ENCODE assay signal across 8 cellular contexts in genomic region chr6:32825966-32826365, GRCh38. TPM values are rescaled to one million over a fixed set of nuclear protein-coding genes. Genes with fewer than 3 reads are reported as not detected.
DNase-seq lines count a peak whose midpoint lies in the region; ATAC-seq, FAIRE-seq and TF ChIP-seq lines count a peak whose summit lies in the region.

No MANE protein-coding gene starts in this region.

- WGBS in body of pancreas, 2 donors: 44 to 51% methylated on average over 2 of the region's 2 CpGs
- 36% methylated on average over 2 of the region's 2 CpGs for WGBS in HepG2 (ENCODE audit: low lambda C conversion rate)

- peak; percentile 50 for TF ChIP-seq CTCF in AG09309 (IDR thresholded peaks at IDR 0.05; ENCODE audit: control insufficient read depth, insufficient read depth, low read depth, low read length, missing control alignments)
- TF ChIP-seq CTCF in body of pancreas (IDR thresholded peaks at IDR 0.05): peak in 6 of 7 experiments; percentile 9 to 61 (median 56)
- peak; percentile 76 for TF ChIP-seq CTCF in HepG2 (CRISPR knock-in tag; IDR thresholded peaks at IDR 0.05)

- no peaks in the 10 kb centered on the region for H3K79me2 ChIP-seq in HepG2 (ENCODE audit: insufficient read depth, low read length)

- peaks cover 29% of the 10 kb centered on the region for H3K4me1 Mint-ChIP-seq in activated T-helper 2 cell treated with anti-CD3 and anti-CD28 coated beads, Interferon-gamma antibody, Interleukin-2, Interleukin-4, amounts not matched to agents 10 μg/mL and 5 μg/mL and 100 μg/mL, durations not matched to agents 14 hours and 24 hours and 36 hours (ENCODE audit: low read depth)

- H2AFZ ChIP-seq in HepG2 (ENCODE audit: low read length): no peak overlapping the region

- no peaks in the 10 kb centered on the region for H3K9me3 ChIP-seq in body of pancreas
- no peaks in the 10 kb centered on the region for H3K9me3 ChIP-seq in HepG2 (ENCODE audit: low read length)

- peaks cover 47% of the 10 kb centered on the region for H3K36me3 Mint-ChIP-seq in activated T-helper 2 cell treated with anti-CD3 and anti-CD28 coated beads, Interferon-gamma antibody, Interleukin-2, Interleukin-4, amounts not matched to agents 10 μg/mL and 5 μg/mL and 100 μg/mL, durations not matched to agents 14 hours and 24 hours and 36 hours (ENCODE audit: low read depth)

- no peaks in the 10 kb centered on the region for H3K27me3 Mint-ChIP-seq in activated T-helper 2 cell treated with anti-CD3 and anti-CD28 coated beads, Interferon-gamma antibody, Interleukin-2, Interleukin-4, amounts not matched to agents 10 μg/mL and 5 μg/mL and 100 μg/mL, durations not matched to agents 14 hours and 24 hours and 36 hours (ENCODE audit: low read depth)

- H3K27me3 ChIP-seq in body of pancreas: no peaks in the 10 kb centered on the region
- H3K27me3 ChIP-seq in HepG2 (ENCODE audit: control insufficient read depth in 1 of 2, insufficient read depth in 2 of 2, low read length in 2 of 2): no peaks in the 10 kb centered on the region

- H3K27ac ChIP-seq in body of pancreas: no peak overlapping the region
- no peak overlapping the region for H3K27ac ChIP-seq in HepG2 (ENCODE audit: extremely low read length, insufficient read depth, low read length)

- TF ChIP-seq EP300 in HepG2 (IDR thresholded peaks at IDR 0.05; ENCODE audit: low read depth in 2 of 2, low read length in 2 of 2) (no peak), HepG2 (CRISPR knock-in tag; IDR thresholded peaks at IDR 0.05; ENCODE audit: borderline replicate concordance) (no peak)

- H3K4me3 Mint-ChIP-seq in activated T-helper 2 cell treated with anti-CD3 and anti-CD28 coated beads, Interferon-gamma antibody, Interleukin-2, Interleukin-4, amounts not matched to agents 10 μg/mL and 5 μg/mL and 100 μg/mL, durations not matched to agents 14 hours and 24 hours and 36 hours (ENCODE audit: low read depth): no peak overlapping the region

- no peak for TF ChIP-seq POLR2A in body of pancreas (IDR thresholded peaks at IDR 0.05)
- TF ChIP-seq POLR2A in HepG2 (IDR thresholded peaks at IDR 0.05; ENCODE audit: insufficient read depth in 1 of 2, low read depth in 2 of 2, low read length in 2 of 2): no peak

- ATAC-seq in body of pancreas (peak; percentile 70), HepG2 (peak; percentile 87), GM18517 (IDR thresholded peaks at IDR 0.05; ENCODE audit: unreplicated experiment) (no peak), GM21786 (IDR thresholded peaks at IDR 0.05; ENCODE audit: unreplicated experiment) (no peak)

- no peak overlapping the region for H3K9ac ChIP-seq in HepG2 (ENCODE audit: insufficient read depth, low read depth, low read length)

- in situ Hi-C loops in HepG2 (cut with HindIII; ENCODE audit: extremely low pct_ligation_motif_present, low pct_unique_long_range_greater_than_20kb): no loop called here

- H4K20me1 ChIP-seq in HepG2 (ENCODE audit: insufficient read depth, low read length): no peaks in the 10 kb centered on the region

- H3K36me3 ChIP-seq in body of pancreas (replicated peaks in 1 of 2; ENCODE audit: insufficient read depth in 1 of 2, low read depth in 2 of 2) (peaks cover 0 to 7% of the 10 kb centered on the region in 2 donors), HepG2 (replicated peaks in 1 of 2; ENCODE audit: control insufficient read depth in 1 of 2, insufficient read depth in 2 of 2, low read length in 2 of 2) (peaks cover 9 to 22% of the 10 kb centered on the region in 2 experiments; a peak in 4 of 5 replicates)

- H3K4me1 ChIP-seq in body of pancreas (peaks cover 6% of the 10 kb centered on the region), HepG2 (ENCODE audit: insufficient read depth, low read length) (no peaks in the 10 kb centered on the region)

- peak; percentile 64 for TF ChIP-seq RAD21 in HepG2 (CRISPR knock-in tag; IDR thresholded peaks at IDR 0.05)

- CTCF ChIA-PET in HepG2 (lab: Yijun Ruan, JAX; ENCODE audit: low intra/inter-chr PET ratio, low total read pairs): interaction anchor here (1.4 to 2.5 kb wide), 2 partner anchors 28 to 42 kb away, joined by 4 to 18 read pairs; partner anchors contain the start of gene TAP1

- DNase-seq in AG09309 (ENCODE audit: low read depth): peak; percentile 57
- peak; percentile 81 for DNase-seq in HCEC 1CT
- peak in 1 of 4 donors; percentile 34 for DNase-seq in body of pancreas
- DNase-seq in HepG2 (ENCODE audit: low spot score): peak; percentile 55
- no peak for DNase-seq in activated T-helper 2 cell treated with anti-CD3 and anti-CD28 coated beads, Interferon-gamma antibody, Interleukin-2, Interleukin-4, amounts not matched to agents 10 μg/mL and 5 μg/mL and 100 μg/mL, durations not matched to agents 14 hours and 24 hours and 36 hours (ENCODE audit: low spot score)
- DNase-seq in occipital lobe (lab: John Stamatoyannopoulos, UW): no peak

- peak; percentile 91 for FAIRE-seq in HepG2 (lab: Jason Lieb, UNC)

- no peak overlapping the region for H3K4me2 ChIP-seq in HepG2 (ENCODE audit: low read depth, low read length)

- H3K27ac Mint-ChIP-seq in activated T-helper 2 cell treated with anti-CD3 and anti-CD28 coated beads, Interferon-gamma antibody, Interleukin-2, Interleukin-4, amounts not matched to agents 10 μg/mL and 5 μg/mL and 100 μg/mL, durations not matched to agents 14 hours and 24 hours and 36 hours: no peak overlapping the region

- intact Hi-C loops in body of pancreas (cut with DNase I) (no loop called here), HepG2 (cut with micrococcal nuclease; ENCODE audit: unreplicated experiment) (loop anchor here (1.0 kb wide), 2 partner anchors 29 to 42 kb away; no protein-coding TSS in a partner anchor)
- intact Hi-C loops in activated T-helper 2 cell treated with anti-CD3 and anti-CD28 coated beads, Interferon-gamma antibody, Interleukin-2, Interleukin-4, amounts not matched to agents 10 μg/mL and 5 μg/mL and 100 μg/mL, durations not matched to agents 14 hours and 24 hours and 36 hours (cut with micrococcal nuclease): no loop called here

- no peaks in the 10 kb centered on the region for H3K9me3 Mint-ChIP-seq in activated T-helper 2 cell treated with anti-CD3 and anti-CD28 coated beads, Interferon-gamma antibody, Interleukin-2, Interleukin-4, amounts not matched to agents 10 μg/mL and 5 μg/mL and 100 μg/mL, durations not matched to agents 14 hours and 24 hours and 36 hours

- POLR2A ChIA-PET in HepG2 (lab: Yijun Ruan, JAX): no interaction called here

- no TSS peak for BruUV-seq in HepG2 (replicated peaks; lab: Mats Ljungman, UMichigan)

- H3K4me3 ChIP-seq in AG09309 (ENCODE audit: control insufficient read depth, low read depth, low read length): no peak overlapping the region
- H3K4me3 ChIP-seq in body of pancreas: no peak overlapping the region
- H3K4me3 ChIP-seq in HepG2 (replicated peaks in 1 of 3; ENCODE audit: insufficient read depth in 1 of 3, low read depth in 2 of 3, low read length in 3 of 3): no peak overlapping the region

RNA-seq across cellular contexts. Expression of gene HLA-DOB, which starts 9.2 kb away (rescaled TPM):
- total RNA-seq in body of pancreas (not detected), HepG2 (2016; rRNA removed; fragmentation: Illumina TruSeq; extraction: Trizol) (not detected in 2 replicates), occipital lobe (not detected)
- total RNA-seq in HepG2 (2016; cell fraction: cytosol; rRNA removed; fragmentation: Illumina TruSeq; extraction: Trizol; ENCODE audit: low read depth): not detected in 2 replicates
- total RNA-seq in HepG2 (2016; cell fraction: insoluble cytoplasmic fraction; rRNA removed; fragmentation: Illumina TruSeq; extraction: Trizol): 0.09 TPM in 1 of 2 replicates, not detected in the other
- not detected in 2 replicates for total RNA-seq in HepG2 (2016; cell fraction: membrane; rRNA removed; fragmentation: Illumina TruSeq; extraction: Trizol)
- total RNA-seq in HepG2 (2016; cell fraction: nucleus; rRNA removed; fragmentation: Illumina TruSeq; extraction: Trizol): not detected in 2 replicates
- 0.09 TPM in 1 of 2 replicates, not detected in the other for polyA plus RNA-seq in HepG2 (2011; rRNA removed)
- polyA plus RNA-seq in HepG2 (2011; cell fraction: cytosol; rRNA removed): not detected in 2 replicates
- polyA plus RNA-seq in HepG2 (2011; cell fraction: nucleus; rRNA removed): 0.21 TPM in 2 replicates
- polyA plus RNA-seq in HepG2 (2012): not detected in 2 replicates
- not detected in 2 replicates for polyA plus RNA-seq in HepG2 (2016; cell fraction: cytosol; fragmentation: Illumina TruSeq; extraction: Trizol; ENCODE audit: low read depth)
- polyA plus RNA-seq in HepG2 (2016; cell fraction: insoluble cytoplasmic fraction; fragmentation: Illumina TruSeq; extraction: Trizol; ENCODE audit: low read depth): not detected in 2 replicates
- not detected in 2 replicates for polyA plus RNA-seq in HepG2 (2016; cell fraction: membrane; fragmentation: Illumina TruSeq; extraction: Trizol; ENCODE audit: low read depth)
- polyA plus RNA-seq in HepG2 (2016; cell fraction: nucleus; fragmentation: Illumina TruSeq; extraction: Trizol; ENCODE audit: insufficient read depth, low read depth): 1.1 TPM in 1 of 2 replicates, not detected in the other
- polyA minus RNA-seq in HepG2 (2011; rRNA and poly(A)+ RNA removed; ENCODE audit: low replicate concordance): 0.20 and 1.2 TPM in 2 replicates
- polyA minus RNA-seq in HepG2 (2011; cell fraction: cytosol; rRNA and poly(A)+ RNA removed): not detected in 2 replicates
- polyA minus RNA-seq in HepG2 (2011; cell fraction: nucleus; rRNA and poly(A)+ RNA removed): 0.52 TPM in 1 of 2 replicates, not detected in the other
- 3.1 and 3.6 TPM in 2 replicates for total RNA-seq in activated T-helper 2 cell treated with anti-CD3 and anti-CD28 coated beads, Interferon-gamma antibody, Interleukin-2, Interleukin-4, amounts not matched to agents 10 μg/mL and 5 μg/mL and 100 μg/mL, durations not matched to agents 14 hours and 24 hours and 36 hours

RNA-seq across cellular contexts. Expression of gene TAP2, which starts 12.6 kb away (rescaled TPM):
- total RNA-seq in body of pancreas (10 to 100 TPM in 1 of 2 donors, 1 to 10 TPM in 1; 5.2 to 13.8 TPM), HepG2 (2016; rRNA removed; fragmentation: Illumina TruSeq; extraction: Trizol) (9.8 and 17.6 TPM in 2 replicates), occipital lobe (3.9 TPM)
- 1.2 and 1.7 TPM in 2 replicates for total RNA-seq in HepG2 (2016; cell fraction: cytosol; rRNA removed; fragmentation: Illumina TruSeq; extraction: Trizol; ENCODE audit: low read depth)
- total RNA-seq in HepG2 (2016; cell fraction: insoluble cytoplasmic fraction; rRNA removed; fragmentation: Illumina TruSeq; extraction: Trizol): 9.2 and 20.2 TPM in 2 replicates
- 4.0 and 4.1 TPM in 2 replicates for total RNA-seq in HepG2 (2016; cell fraction: membrane; rRNA removed; fragmentation: Illumina TruSeq; extraction: Trizol)
- total RNA-seq in HepG2 (2016; cell fraction: nucleus; rRNA removed; fragmentation: Illumina TruSeq; extraction: Trizol): 21.3 and 26.0 TPM in 2 replicates
- 10.3 and 16.2 TPM in 2 replicates for polyA plus RNA-seq in HepG2 (2011; rRNA removed)
- polyA plus RNA-seq in HepG2 (2011; cell fraction: cytosol; rRNA removed): 7.9 and 11.8 TPM in 2 replicates
- 17.4 and 34.9 TPM in 2 replicates for polyA plus RNA-seq in HepG2 (2011; cell fraction: nucleus; rRNA removed)
- 11.3 and 15.1 TPM in 2 replicates for polyA plus RNA-seq in HepG2 (2012)
- 0.72 and 1.6 TPM in 2 replicates for polyA plus RNA-seq in HepG2 (2016; cell fraction: cytosol; fragmentation: Illumina TruSeq; extraction: Trizol; ENCODE audit: low read depth)
- polyA plus RNA-seq in HepG2 (2016; cell fraction: insoluble cytoplasmic fraction; fragmentation: Illumina TruSeq; extraction: Trizol; ENCODE audit: low read depth): 11.8 and 12.8 TPM in 2 replicates
- 2.6 and 3.1 TPM in 2 replicates for polyA plus RNA-seq in HepG2 (2016; cell fraction: membrane; fragmentation: Illumina TruSeq; extraction: Trizol; ENCODE audit: low read depth)
- 54.1 and 59.6 TPM in 2 replicates for polyA plus RNA-seq in HepG2 (2016; cell fraction: nucleus; fragmentation: Illumina TruSeq; extraction: Trizol; ENCODE audit: insufficient read depth, low read depth)
- polyA minus RNA-seq in HepG2 (2011; rRNA and poly(A)+ RNA removed; ENCODE audit: low replicate concordance): 39.2 and 126 TPM in 2 replicates
- 9.4 and 12.6 TPM in 2 replicates for polyA minus RNA-seq in HepG2 (2011; cell fraction: cytosol; rRNA and poly(A)+ RNA removed)
- polyA minus RNA-seq in HepG2 (2011; cell fraction: nucleus; rRNA and poly(A)+ RNA removed): 21.8 and 31.5 TPM in 2 replicates
- total RNA-seq in activated T-helper 2 cell treated with anti-CD3 and anti-CD28 coated beads, Interferon-gamma antibody, Interleukin-2, Interleukin-4, amounts not matched to agents 10 μg/mL and 5 μg/mL and 100 μg/mL, durations not matched to agents 14 hours and 24 hours and 36 hours: 142 and 162 TPM in 2 replicates

RNA-seq across cellular contexts. Expression of gene PSMB8, which starts 17.9 kb away (rescaled TPM):
- total RNA-seq in body of pancreas (10 to 100 TPM in 1 of 2 donors, 1 to 10 TPM in 1; 9.9 to 24.1 TPM), HepG2 (2016; rRNA removed; fragmentation: Illumina TruSeq; extraction: Trizol) (64.7 and 74.9 TPM in 2 replicates), occipital lobe (5.3 TPM)
- total RNA-seq in HepG2 (2016; cell fraction: cytosol; rRNA removed; fragmentation: Illumina TruSeq; extraction: Trizol; ENCODE audit: low read depth): 17.3 and 18.5 TPM in 2 replicates
- total RNA-seq in HepG2 (2016; cell fraction: insoluble cytoplasmic fraction; rRNA removed; fragmentation: Illumina TruSeq; extraction: Trizol): 69.4 and 76.9 TPM in 2 replicates
- total RNA-seq in HepG2 (2016; cell fraction: membrane; rRNA removed; fragmentation: Illumina TruSeq; extraction: Trizol): 30.5 and 33.2 TPM in 2 replicates
- 24.1 and 26.9 TPM in 2 replicates for total RNA-seq in HepG2 (2016; cell fraction: nucleus; rRNA removed; fragmentation: Illumina TruSeq; extraction: Trizol)
- 30.7 and 41.2 TPM in 2 replicates for polyA plus RNA-seq in HepG2 (2011; rRNA removed)
- polyA plus RNA-seq in HepG2 (2011; cell fraction: cytosol; rRNA removed): 43.0 and 50.9 TPM in 2 replicates
- 24.6 and 37.8 TPM in 2 replicates for polyA plus RNA-seq in HepG2 (2011; cell fraction: nucleus; rRNA removed)
- 24.6 and 32.8 TPM in 2 replicates for polyA plus RNA-seq in HepG2 (2012)
- 16.9 and 17.5 TPM in 2 replicates for polyA plus RNA-seq in HepG2 (2016; cell fraction: cytosol; fragmentation: Illumina TruSeq; extraction: Trizol; ENCODE audit: low read depth)
- 67.6 and 73.1 TPM in 2 replicates for polyA plus RNA-seq in HepG2 (2016; cell fraction: insoluble cytoplasmic fraction; fragmentation: Illumina TruSeq; extraction: Trizol; ENCODE audit: low read depth)
- polyA plus RNA-seq in HepG2 (2016; cell fraction: membrane; fragmentation: Illumina TruSeq; extraction: Trizol; ENCODE audit: low read depth): 25.0 and 28.1 TPM in 2 replicates
- polyA plus RNA-seq in HepG2 (2016; cell fraction: nucleus; fragmentation: Illumina TruSeq; extraction: Trizol; ENCODE audit: insufficient read depth, low read depth): 41.0 and 43.4 TPM in 2 replicates
- 17.3 and 80.7 TPM in 2 replicates for polyA minus RNA-seq in HepG2 (2011; rRNA and poly(A)+ RNA removed; ENCODE audit: low replicate concordance)
- polyA minus RNA-seq in HepG2 (2011; cell fraction: cytosol; rRNA and poly(A)+ RNA removed): 6.2 and 7.1 TPM in 2 replicates
- polyA minus RNA-seq in HepG2 (2011; cell fraction: nucleus; rRNA and poly(A)+ RNA removed): 3.9 and 6.7 TPM in 2 replicates
- 352 and 368 TPM in 2 replicates for total RNA-seq in activated T-helper 2 cell treated with anti-CD3 and anti-CD28 coated beads, Interferon-gamma antibody, Interleukin-2, Interleukin-4, amounts not matched to agents 10 μg/mL and 5 μg/mL and 100 μg/mL, durations not matched to agents 14 hours and 24 hours and 36 hours

RNA-seq across cellular contexts. Expression of gene TAP1, which starts 27.5 kb away (rescaled TPM):
- 10 to 100 TPM in 1 of 2 donors, 1 to 10 TPM in 1; 7.9 to 12.2 TPM for total RNA-seq in body of pancreas
- total RNA-seq in HepG2 (2016; rRNA removed; fragmentation: Illumina TruSeq; extraction: Trizol): 23.0 and 52.2 TPM in 2 replicates
- 9.3 and 11.5 TPM in 2 replicates for total RNA-seq in HepG2 (2016; cell fraction: cytosol; rRNA removed; fragmentation: Illumina TruSeq; extraction: Trizol; ENCODE audit: low read depth)
- 22.7 and 50.5 TPM in 2 replicates for total RNA-seq in HepG2 (2016; cell fraction: insoluble cytoplasmic fraction; rRNA removed; fragmentation: Illumina TruSeq; extraction: Trizol)
- 19.4 and 21.5 TPM in 2 replicates for total RNA-seq in HepG2 (2016; cell fraction: membrane; rRNA removed; fragmentation: Illumina TruSeq; extraction: Trizol)
- total RNA-seq in HepG2 (2016; cell fraction: nucleus; rRNA removed; fragmentation: Illumina TruSeq; extraction: Trizol): 42.8 and 46.0 TPM in 2 replicates
- 31.2 and 34.5 TPM in 2 replicates for polyA plus RNA-seq in HepG2 (2011; rRNA removed)
- polyA plus RNA-seq in HepG2 (2011; cell fraction: cytosol; rRNA removed): 27.9 and 29.3 TPM in 2 replicates
- polyA plus RNA-seq in HepG2 (2011; cell fraction: nucleus; rRNA removed): 33.1 and 33.7 TPM in 2 replicates
- polyA plus RNA-seq in HepG2 (2012): 13.9 and 21.5 TPM in 2 replicates
- 7.3 TPM in 2 replicates for polyA plus RNA-seq in HepG2 (2016; cell fraction: cytosol; fragmentation: Illumina TruSeq; extraction: Trizol; ENCODE audit: low read depth)
- polyA plus RNA-seq in HepG2 (2016; cell fraction: insoluble cytoplasmic fraction; fragmentation: Illumina TruSeq; extraction: Trizol; ENCODE audit: low read depth): 17.6 and 20.8 TPM in 2 replicates
- polyA plus RNA-seq in HepG2 (2016; cell fraction: membrane; fragmentation: Illumina TruSeq; extraction: Trizol; ENCODE audit: low read depth): 11.8 and 14.3 TPM in 2 replicates
- polyA plus RNA-seq in HepG2 (2016; cell fraction: nucleus; fragmentation: Illumina TruSeq; extraction: Trizol; ENCODE audit: insufficient read depth, low read depth): 60.4 and 64.9 TPM in 2 replicates
- 46.0 and 105 TPM in 2 replicates for polyA minus RNA-seq in HepG2 (2011; rRNA and poly(A)+ RNA removed; ENCODE audit: low replicate concordance)
- polyA minus RNA-seq in HepG2 (2011; cell fraction: cytosol; rRNA and poly(A)+ RNA removed): 18.2 and 19.3 TPM in 2 replicates
- 7.5 and 13.4 TPM in 2 replicates for polyA minus RNA-seq in HepG2 (2011; cell fraction: nucleus; rRNA and poly(A)+ RNA removed)
- 276 and 278 TPM in 2 replicates for total RNA-seq in activated T-helper 2 cell treated with anti-CD3 and anti-CD28 coated beads, Interferon-gamma antibody, Interleukin-2, Interleukin-4, amounts not matched to agents 10 μg/mL and 5 μg/mL and 100 μg/mL, durations not matched to agents 14 hours and 24 hours and 36 hours
- 7.5 TPM for total RNA-seq in occipital lobe

RNA-seq across cellular contexts. Expression of gene PSMB9, which starts 28.0 kb away (rescaled TPM):
- total RNA-seq in body of pancreas (10 to 100 TPM in 1 of 2 donors, 1 to 10 TPM in 1; 4.6 to 14.5 TPM), HepG2 (2016; rRNA removed; fragmentation: Illumina TruSeq; extraction: Trizol) (16.0 and 21.4 TPM in 2 replicates), occipital lobe (5.8 TPM)
- 3.2 and 3.3 TPM in 2 replicates for total RNA-seq in HepG2 (2016; cell fraction: cytosol; rRNA removed; fragmentation: Illumina TruSeq; extraction: Trizol; ENCODE audit: low read depth)
- 17.4 and 26.1 TPM in 2 replicates for total RNA-seq in HepG2 (2016; cell fraction: insoluble cytoplasmic fraction; rRNA removed; fragmentation: Illumina TruSeq; extraction: Trizol)
- total RNA-seq in HepG2 (2016; cell fraction: membrane; rRNA removed; fragmentation: Illumina TruSeq; extraction: Trizol): 4.3 and 5.5 TPM in 2 replicates
- total RNA-seq in HepG2 (2016; cell fraction: nucleus; rRNA removed; fragmentation: Illumina TruSeq; extraction: Trizol): 5.0 and 6.6 TPM in 2 replicates
- polyA plus RNA-seq in HepG2 (2011; rRNA removed): 15.6 and 17.3 TPM in 2 replicates
- 19.5 and 21.0 TPM in 2 replicates for polyA plus RNA-seq in HepG2 (2011; cell fraction: cytosol; rRNA removed)
- polyA plus RNA-seq in HepG2 (2011; cell fraction: nucleus; rRNA removed): 4.4 and 5.1 TPM in 2 replicates
- polyA plus RNA-seq in HepG2 (2012): 3.4 and 5.3 TPM in 2 replicates
- 4.7 and 6.1 TPM in 2 replicates for polyA plus RNA-seq in HepG2 (2016; cell fraction: cytosol; fragmentation: Illumina TruSeq; extraction: Trizol; ENCODE audit: low read depth)
- polyA plus RNA-seq in HepG2 (2016; cell fraction: insoluble cytoplasmic fraction; fragmentation: Illumina TruSeq; extraction: Trizol; ENCODE audit: low read depth): 24.7 and 26.1 TPM in 2 replicates
- polyA plus RNA-seq in HepG2 (2016; cell fraction: membrane; fragmentation: Illumina TruSeq; extraction: Trizol; ENCODE audit: low read depth): 4.7 and 6.1 TPM in 2 replicates
- 10.3 and 12.6 TPM in 2 replicates for polyA plus RNA-seq in HepG2 (2016; cell fraction: nucleus; fragmentation: Illumina TruSeq; extraction: Trizol; ENCODE audit: insufficient read depth, low read depth)
- 7.4 and 20.2 TPM in 2 replicates for polyA minus RNA-seq in HepG2 (2011; rRNA and poly(A)+ RNA removed; ENCODE audit: low replicate concordance)
- 3.7 and 5.3 TPM in 2 replicates for polyA minus RNA-seq in HepG2 (2011; cell fraction: cytosol; rRNA and poly(A)+ RNA removed)
- polyA minus RNA-seq in HepG2 (2011; cell fraction: nucleus; rRNA and poly(A)+ RNA removed): 2.3 and 4.8 TPM in 2 replicates
- 262 and 265 TPM in 2 replicates for total RNA-seq in activated T-helper 2 cell treated with anti-CD3 and anti-CD28 coated beads, Interferon-gamma antibody, Interleukin-2, Interleukin-4, amounts not matched to agents 10 μg/mL and 5 μg/mL and 100 μg/mL, durations not matched to agents 14 hours and 24 hours and 36 hours

Comparison
In these comparisons a context has a peak if more than half of its experiments do, and no peak if none do; other contexts are left out.
1. DNase-seq: peak in AG09309 (single experiment), HCEC 1CT (single experiment) and HepG2 (single experiment); none in activated T-helper 2 cell treated with anti-CD3 and anti-CD28 coated beads, Interferon-gamma antibody, Interleukin-2, Interleukin-4, amounts not matched to agents 10 μg/mL and 5 μg/mL and 100 μg/mL, durations not matched to agents 14 hours and 24 hours and 36 hours (single experiment) and occipital lobe (single experiment).
2. ATAC-seq: peak in body of pancreas (single experiment) and HepG2 (single experiment); none in GM18517 (single experiment) and GM21786 (single experiment).
3. Peak in every context shown above with its lines, with median percentiles within 50 percentile points of each other: CTCF ChIP-seq.